Comparison of ENCODE assay signal across 14 cellular contexts in genomic region chr6:82370788-82371187, GRCh38. TPM values are rescaled to one million over a fixed set of nuclear protein-coding genes. Genes with fewer than 3 reads are reported as not detected.
DNase-seq lines count a peak whose midpoint lies in the region; ATAC-seq and TF ChIP-seq lines count a peak whose summit lies in the region.
"Had no signal": no experiment of that assay in that cellular context is flagged by ENCODE, and none has a peak within 500 bp of the region (broad histone marks: within the 10 kb centered on the region; RNA-seq: fewer than 3 reads in every experiment).

No MANE protein-coding gene starts in this region.

- H3K27me3 Mint-ChIP-seq in progenitor cell of endocrine pancreas, result no peaks in the 10 kb centered on the region

- H3K36me3 Mint-ChIP-seq in progenitor cell of endocrine pancreas (ENCODE audit: insufficient read depth), result peaks cover 6% of the 10 kb centered on the region
- H3K36me3 Mint-ChIP-seq: CD4-positive, CD25-positive, alpha-beta regulatory T cell had no signal

- H3K27ac ChIP-seq in SK-N-MC, result peak overlapping the region; percentile 5; the same call in 1 of the 2 replicates

- H3K36me3 ChIP-seq in SK-N-MC (ENCODE audit: insufficient read depth, low read length), result peaks cover 12% of the 10 kb centered on the region

- H3K27ac Mint-ChIP-seq in progenitor cell of endocrine pancreas, result peak overlapping the region; percentile 62
- H3K27ac Mint-ChIP-seq: CD4-positive, CD25-positive, alpha-beta regulatory T cell; T-helper 1 cell treated with Interleukin-12 subunit alpha and Interleukin-12 subunit beta and Interleukin-4 antibody, amounts not matched to agents 30 μg/mL and 1 μg/mL, for 36 hours had no signal

- ATAC-seq in HG02981 (IDR thresholded peaks at IDR 0.05; ENCODE audit: unreplicated experiment), result no peak
- ATAC-seq in GM18519 (IDR thresholded peaks at IDR 0.05; ENCODE audit: low FRiP score, unreplicated experiment), result no peak
- ATAC-seq: Right ventricle myocardium inferior had no signal

- DNase-seq in NCI-H510A treated with DMSO at 0.1 percent for 48 hours (lab: John Stamatoyannopoulos, UW) (peak; percentile 53), NCI-H510A (lab: John Stamatoyannopoulos, UW) (no peak), NCI-H146 (lab: John Stamatoyannopoulos, UW) (peak; percentile 83), SK-N-MC (ENCODE audit: low read depth, low spot score) (no peak), progenitor cell of endocrine pancreas (ENCODE audit: low spot score, unreplicated experiment) (no peak), germinal center (ENCODE audit: low spot score) (no peak)
- DNase-seq: CD4-positive, CD25-positive, alpha-beta regulatory T cell; Karpas-422; NCI-H1436 had no signal

- no peak overlapping the region for H3K4me3 Mint-ChIP-seq in progenitor cell of endocrine pancreas (ENCODE audit: low read depth)
- H3K4me3 Mint-ChIP-seq: CD4-positive, CD25-positive, alpha-beta regulatory T cell; T-helper 1 cell treated with Interleukin-12 subunit alpha and Interleukin-12 subunit beta and Interleukin-4 antibody, amounts not matched to agents 30 μg/mL and 1 μg/mL, for 36 hours had no signal

- no peak overlapping the region for H3K9ac ChIP-seq in SK-N-MC (ENCODE audit: insufficient read length)

- H3K9me3 Mint-ChIP-seq in progenitor cell of endocrine pancreas (ENCODE audit: low read depth), result peaks cover 2% of the 10 kb centered on the region
- H3K9me3 Mint-ChIP-seq: T-helper 1 cell treated with Interleukin-12 subunit alpha and Interleukin-12 subunit beta and Interleukin-4 antibody, amounts not matched to agents 30 μg/mL and 1 μg/mL, for 36 hours had no signal

- peaks cover 16% of the 10 kb centered on the region for H3K4me1 Mint-ChIP-seq in progenitor cell of endocrine pancreas (ENCODE audit: low read depth)

- H3K4me3 ChIP-seq in SK-N-MC, result no peak overlapping the region
- H3K4me3 ChIP-seq: HAP-1 had no signal

- H3K9me3 ChIP-seq in SK-N-MC (ENCODE audit: low read depth, low read length), result no peaks in the 10 kb centered on the region
- H3K9me3 ChIP-seq: HAP-1 had no signal

- no peak for TF ChIP-seq CTCF in progenitor cell of endocrine pancreas (IDR thresholded peaks at IDR 0.05; ENCODE audit: unreplicated experiment)

RNA-seq across cellular contexts. Expression of gene TPBG, which starts 7.2 kb away (rescaled TPM):
- 31.3 and 32.0 TPM in 2 replicates for total RNA-seq in progenitor cell of endocrine pancreas
- total RNA-seq: CD4-positive, CD25-positive, alpha-beta regulatory T cell had no signal

Comparison
In these comparisons a context has a peak if more than half of its experiments do, and no peak if none do; other contexts are left out.
1. DNase-seq: peak in NCI-H510A treated with DMSO at 0.1 percent for 48 hours (single experiment) and NCI-H146 (single experiment); none in NCI-H510A (single experiment), SK-N-MC (single experiment), progenitor cell of endocrine pancreas (single experiment) and germinal center (single experiment).